In genomic region chr22:20533879-20534265, GRCh38 we compare ENCODE assay signal across 11 cellular contexts. TPM values are rescaled to one million over a fixed set of nuclear protein-coding genes. Genes with fewer than 3 reads are reported as not detected.
DNase-seq lines count a peak whose midpoint lies in the region; ATAC-seq and TF ChIP-seq lines count a peak whose summit lies in the region.
"Had no signal": no experiment of that assay in that cellular context is flagged by ENCODE, and none has a peak within 500 bp of the region (broad histone marks: within the 10 kb centered on the region; RNA-seq: fewer than 3 reads in every experiment).

No MANE protein-coding gene starts in this region.

- ATAC-seq in Right ventricle myocardium inferior (no peak), HG03135 (IDR thresholded peaks at IDR 0.05; ENCODE audit: unreplicated experiment) (no peak), HG02973 (IDR thresholded peaks at IDR 0.05; ENCODE audit: unreplicated experiment) (no peak), GM18858 (IDR thresholded peaks at IDR 0.05; ENCODE audit: unreplicated experiment) (no peak)
- peak; percentile 37 for ATAC-seq in naive thymus-derived CD4-positive, alpha-beta T cell
- ATAC-seq: HepG2 had no signal

- 38 to 40% methylated on average over 3 of the region's 3 CpGs for WGBS in tibial nerve, 2 donors

- H3K27me3 ChIP-seq in cardiac muscle cell (no peaks in the 10 kb centered on the region), tibial nerve (no peaks in the 10 kb centered on the region)
- no peaks in the 10 kb centered on the region for H3K27me3 ChIP-seq in naive thymus-derived CD4-positive, alpha-beta T cell (ENCODE audit: control insufficient read depth in 2 of 2, insufficient read depth in 2 of 2, low read length in 2 of 2)

- peaks cover 51% of the 10 kb centered on the region for H3K4me1 Mint-ChIP-seq in brain
- H3K4me1 Mint-ChIP-seq in naive thymus-derived CD4-positive, alpha-beta T cell = peaks cover 45 to 74% (median 67%) of the 10 kb centered on the region in 7 donors

- POLR2A ChIA-PET in naive thymus-derived CD4-positive, alpha-beta T cell (lab: Charles Lee) = interaction anchor here (0.8 to 2.7 kb wide), 5 partner anchors 16 to 40 kb away, joined by 3 to 14 read pairs (median 4); no protein-coding TSS in a partner anchor

- H3K4me3 Mint-ChIP-seq in brain = no peak overlapping the region
- H3K4me3 Mint-ChIP-seq in naive thymus-derived CD4-positive, alpha-beta T cell = peak overlapping the region in 7 of 10 donors; percentile 8 to 56 (median 49)

- peak overlapping the region; percentile 68 to 91 (median 87) for H3K27ac Mint-ChIP-seq in brain
- H3K27ac Mint-ChIP-seq in naive thymus-derived CD4-positive, alpha-beta T cell = peak overlapping the region; percentile 63 to 92 (median 82)

- no peak for TF ChIP-seq POLR2A in tibial nerve (IDR thresholded peaks at IDR 0.05)

- H3K36me3 ChIP-seq in cardiac muscle cell = no peaks in the 10 kb centered on the region
- H3K36me3 ChIP-seq in naive thymus-derived CD4-positive, alpha-beta T cell (ENCODE audit: control insufficient read depth in 2 of 3, insufficient read depth in 3 of 3, low read length in 3 of 3) = peaks cover 0 to 48% (median 9%) of the 10 kb centered on the region in 3 experiments
- H3K36me3 ChIP-seq in tibial nerve = peaks cover 2 to 24% (median 4%) of the 10 kb centered on the region in 3 donors

- H3K4me3 ChIP-seq in cardiac muscle cell (no peak overlapping the region), tibial nerve (no peak overlapping the region)
- no peak overlapping the region for H3K4me3 ChIP-seq in naive thymus-derived CD4-positive, alpha-beta T cell (ENCODE audit: low read length)

- H3K9me3 ChIP-seq in cardiac muscle cell (ENCODE audit: low read depth) (no peaks in the 10 kb centered on the region), tibial nerve (no peaks in the 10 kb centered on the region)
- H3K9me3 ChIP-seq in naive thymus-derived CD4-positive, alpha-beta T cell (ENCODE audit: control insufficient read depth in 2 of 3, low read length in 3 of 3) = no peaks in the 10 kb centered on the region

- peaks cover 35% of the 10 kb centered on the region for H3K36me3 Mint-ChIP-seq in brain
- peaks cover 3 to 19% (median 9%) of the 10 kb centered on the region in 5 donors for H3K36me3 Mint-ChIP-seq in naive thymus-derived CD4-positive, alpha-beta T cell

- no peaks in the 10 kb centered on the region for H3K27me3 Mint-ChIP-seq in brain
- no peaks in the 10 kb centered on the region for H3K27me3 Mint-ChIP-seq in naive thymus-derived CD4-positive, alpha-beta T cell

- TF ChIP-seq EP300 in tibial nerve (IDR thresholded peaks at IDR 0.05) = no peak

- TF ChIP-seq CTCF in cardiac muscle cell (IDR thresholded peaks at IDR 0.05; ENCODE audit: low read depth, low read length) (no peak), brain (conservative IDR thresholded peaks at IDR 0.05) (no peak), tibial nerve (IDR thresholded peaks at IDR 0.05) (no peak)

- no peaks in the 10 kb centered on the region for H3K9me3 Mint-ChIP-seq in brain
- no peaks in the 10 kb centered on the region for H3K9me3 Mint-ChIP-seq in naive thymus-derived CD4-positive, alpha-beta T cell

- DNase-seq in cardiac muscle cell (ENCODE audit: low read depth in 1 of 2, low spot score in 1 of 2) = no peak
- no peak for DNase-seq in Right ventricle myocardium inferior (ENCODE audit: missing footprints)
- no peak for DNase-seq in naive thymus-derived CD4-positive, alpha-beta T cell
- DNase-seq in tibial nerve (ENCODE audit: low spot score in 2 of 2) = no peak
- DNase-seq: dermis blood vessel endothelial cell, NCI-H2227 treated with DMSO at 0.1 percent for 48 hours had no signal

- H3K4me1 ChIP-seq in cardiac muscle cell (ENCODE audit: low read depth) = peaks cover 45% of the 10 kb centered on the region
- peaks cover 15 to 50% of the 10 kb centered on the region in 2 donors for H3K4me1 ChIP-seq in naive thymus-derived CD4-positive, alpha-beta T cell (ENCODE audit: control insufficient read depth in 2 of 2, insufficient read depth in 2 of 2, low read length in 2 of 2)
- peaks cover 4 to 76% (median 52%) of the 10 kb centered on the region in 4 donors for H3K4me1 ChIP-seq in tibial nerve

- H3K27ac ChIP-seq in cardiac muscle cell (peak overlapping the region; percentile 90), tibial nerve (peak overlapping the region in 3 of 4 donors; percentile 28 to 84 (median 83))
- H3K27ac ChIP-seq in naive thymus-derived CD4-positive, alpha-beta T cell (ENCODE audit: low read depth, low read length) = peak overlapping the region; percentile 16

- intact Hi-C loops in Right ventricle myocardium inferior (cut with DNase I) = no loop called here
- intact Hi-C loops in naive thymus-derived CD4-positive, alpha-beta T cell (cut with micrococcal nuclease) = loop anchor here in 1 of 2 donors (2.0 kb wide), 1 partner anchor 15 kb away; no protein-coding TSS in a partner anchor

- CTCF ChIA-PET in naive thymus-derived CD4-positive, alpha-beta T cell (lab: Charles Lee) = interaction anchor here (0.6 to 1.3 kb wide), 2 partner anchors 8 to 29 kb away, joined by 3 read pairs; no protein-coding TSS in a partner anchor

RNA-seq across cellular contexts. Expression of gene MED15, which starts 26.5 kb away (rescaled TPM):
- total RNA-seq in cardiac muscle cell (41.9 and 45.1 TPM in 2 replicates), Right ventricle myocardium inferior (38.1 TPM), tibial nerve (100 to 1,000 TPM in 2 of 4 donors, 10 to 100 TPM in 2; 49.2 to 147 (median 102) TPM)
- polyA plus RNA-seq in cardiac muscle cell (45.3 and 59.5 TPM in 2 replicates), brain (ENCODE audit: insufficient read depth, low read depth, low replicate concordance) (50.1 TPM)
- 100 to 1,000 TPM; 169 to 235 (median 201) TPM for total RNA-seq in naive thymus-derived CD4-positive, alpha-beta T cell
- 10 to 100 TPM; 24.3 to 76.6 TPM for polyA plus RNA-seq in naive thymus-derived CD4-positive, alpha-beta T cell

RNA-seq across cellular contexts. Expression of gene KLHL22, which starts 38.3 kb away (rescaled TPM):
- total RNA-seq in cardiac muscle cell = 53.3 and 55.0 TPM in 2 replicates
- polyA plus RNA-seq in cardiac muscle cell = 31.9 and 33.8 TPM in 2 replicates
- 12.4 TPM for total RNA-seq in Right ventricle myocardium inferior
- 37.0 TPM for polyA plus RNA-seq in brain (ENCODE audit: insufficient read depth, low read depth, low replicate concordance)
- total RNA-seq in naive thymus-derived CD4-positive, alpha-beta T cell = 10 to 100 TPM; 31.1 to 71.3 (median 42.0) TPM
- 10 to 100 TPM; 20.6 to 26.2 TPM for polyA plus RNA-seq in naive thymus-derived CD4-positive, alpha-beta T cell
- total RNA-seq in tibial nerve = 10 to 100 TPM; 31.6 to 50.4 (median 41.4) TPM

Comparison
In these comparisons a context has a peak if more than half of its experiments do, and no peak if none do; other contexts are left out.
1. H3K27ac ChIP-seq: peak in every context shown above with its lines; median percentile 90 in cardiac muscle cell; 83 in tibial nerve; 16 in naive thymus-derived CD4-positive, alpha-beta T cell.
2. H3K4me3 Mint-ChIP-seq: peak in naive thymus-derived CD4-positive, alpha-beta T cell (7 of 10); none in brain (0 of 5).